Comparison of ENCODE assay signal across 21 cellular contexts in the genomic region with DNA sequence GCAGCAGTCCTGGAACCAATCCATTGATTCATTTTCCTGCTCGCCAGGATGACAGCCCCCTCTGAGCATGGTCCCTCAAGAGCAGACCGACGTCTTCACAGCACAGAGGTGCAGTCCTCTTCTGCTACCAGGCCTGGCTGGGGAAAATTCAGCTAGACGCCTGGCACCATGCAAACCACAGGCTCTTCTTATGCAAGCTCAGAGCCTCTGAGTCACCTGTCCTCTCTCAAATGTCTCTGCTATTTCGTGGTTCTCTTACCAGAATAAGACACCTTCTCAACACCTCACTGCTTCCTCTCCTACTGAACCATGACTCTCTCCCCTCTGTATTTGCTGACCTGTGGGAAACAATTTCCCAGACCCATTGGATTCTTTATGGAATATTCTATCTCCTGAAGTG.
DNase-seq lines count a peak whose midpoint lies in the region; ATAC-seq, FAIRE-seq and TF ChIP-seq lines count a peak whose summit lies in the region.
"Had no signal": no experiment of that assay in that cellular context is flagged by ENCODE, and none has a peak within 500 bp of the region (broad histone marks: within the 10 kb centered on the region; RNA-seq: fewer than 3 reads in every experiment).

No MANE protein-coding gene starts in this region.

- CTCF ChIA-PET in activated naive CD4-positive, alpha-beta T cell treated with anti-CD3 and anti-CD28 coated beads for 36 hours (lab: Charles Lee) = interaction anchor here (1.1 to 1.7 kb wide), 2 partner anchors 12 to 925 kb away, joined by 3 to 4 read pairs; no protein-coding TSS in a partner anchor

- FAIRE-seq in pancreas (lab: Jason Lieb, UNC) = no peak
- FAIRE-seq: GM12892, H54 had no signal

- TF ChIP-seq CTCF in NB4 (IDR thresholded peaks at IDR 0.05; ENCODE audit: low read depth, low read length) (no peak), pancreas (IDR thresholded peaks at IDR 0.05) (no peak)

- DNase-seq in activated naive CD4-positive, alpha-beta T cell treated with anti-CD3 and anti-CD28 coated beads for 36 hours = peak; percentile 43
- DNase-seq in activated naive CD4-positive, alpha-beta T cell treated with anti-CD3 and anti-CD28 coated beads, Interleukin-2, amount 50 U/mL, for 16 hours = no peak
- DNase-seq in NB4 (ENCODE audit: low read depth) = peak; percentile 41
- DNase-seq in stimulated activated effector memory CD8-positive, alpha-beta T cell treated with anti-CD3 and anti-CD28 coated beads, Interleukin-12 subunit alpha, Interleukin-12 subunit beta, amount 100 ng/mL, for 72 hours (ENCODE audit: low spot score in 2 of 2) = no peak
- DNase-seq in pancreas = no peak
- no peak for DNase-seq in NCI-H2171 (lab: John Stamatoyannopoulos, UW)
- DNase-seq in AG20443 (ENCODE audit: low spot score) = no peak
- DNase-seq: CD4-positive, CD25-positive, alpha-beta regulatory T cell; central memory CD4-positive, alpha-beta T cell; DMS53; glutamatergic neuron; left lung; NCI-H1694 treated with DMSO at 0.1 percent for 48 hours; nephron progenitor cell; Right ventricle myocardium superior; T-cell; testis had no signal

- H3K4me3 ChIP-seq in NB4 (ENCODE audit: low read depth, low read length) = no peak overlapping the region
- H3K4me3 ChIP-seq in pancreas = no peak overlapping the region
- H3K4me3 ChIP-seq: left lung, smooth muscle cell, testis had no signal

- peak; percentile 62 for ATAC-seq in stimulated activated effector memory CD8-positive, alpha-beta T cell treated with anti-CD3 and anti-CD28 coated beads, Interleukin-12 subunit alpha, Interleukin-12 subunit beta, amount 100 ng/mL, for 72 hours
- no peak for ATAC-seq in pancreas
- ATAC-seq: left lung, T-cell had no signal

- H3K27me3 ChIP-seq in pancreas = no peaks in the 10 kb centered on the region
- H3K27me3 ChIP-seq: left lung, testis had no signal

- H3K4me1 ChIP-seq in pancreas = no peaks in the 10 kb centered on the region
- H3K4me1 ChIP-seq: left lung, testis had no signal

- no peak overlapping the region for H3K4me3 Mint-ChIP-seq in activated naive CD4-positive, alpha-beta T cell treated with anti-CD3 and anti-CD28 coated beads for 36 hours
- H3K4me3 Mint-ChIP-seq in dendritic cell treated with granulocyte-macrophage colony-stimulating factor and Interleukin-4, amounts not matched to agents 40 ng/mL and 50 ng/mL, for 4 days = no peak overlapping the region
- no peak overlapping the region for H3K4me3 Mint-ChIP-seq in stimulated activated effector memory CD8-positive, alpha-beta T cell treated with anti-CD3 and anti-CD28 coated beads, Interleukin-12 subunit alpha, Interleukin-12 subunit beta, amount 100 ng/mL, for 72 hours
- H3K4me3 Mint-ChIP-seq: CD4-positive, CD25-positive, alpha-beta regulatory T cell; nephron progenitor cell; T-cell had no signal

- no peak for TF ChIP-seq POLR2A in NB4 (IDR thresholded peaks at IDR 0.05; ENCODE audit: extremely low read depth, insufficient read length)

- H3K9me3 ChIP-seq in pancreas = no peaks in the 10 kb centered on the region
- H3K9me3 ChIP-seq: left lung, testis had no signal

- H3K27me3 Mint-ChIP-seq in activated naive CD4-positive, alpha-beta T cell treated with anti-CD3 and anti-CD28 coated beads for 36 hours (ENCODE audit: low read depth) = peaks cover 20% of the 10 kb centered on the region
- peaks cover 12% of the 10 kb centered on the region for H3K27me3 Mint-ChIP-seq in dendritic cell treated with granulocyte-macrophage colony-stimulating factor and Interleukin-4, amounts not matched to agents 40 ng/mL and 50 ng/mL, for 4 days
- H3K27me3 Mint-ChIP-seq: CD4-positive, CD25-positive, alpha-beta regulatory T cell had no signal

- peaks cover 29% of the 10 kb centered on the region for H3K4me1 Mint-ChIP-seq in activated naive CD4-positive, alpha-beta T cell treated with anti-CD3 and anti-CD28 coated beads for 36 hours (ENCODE audit: low read depth)
- peaks cover 53% of the 10 kb centered on the region for H3K4me1 Mint-ChIP-seq in dendritic cell treated with granulocyte-macrophage colony-stimulating factor and Interleukin-4, amounts not matched to agents 40 ng/mL and 50 ng/mL, for 4 days (ENCODE audit: low read depth)
- peaks cover 12% of the 10 kb centered on the region for H3K4me1 Mint-ChIP-seq in stimulated activated effector memory CD8-positive, alpha-beta T cell treated with anti-CD3 and anti-CD28 coated beads, Interleukin-12 subunit alpha, Interleukin-12 subunit beta, amount 100 ng/mL, for 72 hours
- H3K4me1 Mint-ChIP-seq: CD4-positive, CD25-positive, alpha-beta regulatory T cell; nephron progenitor cell; T-cell had no signal

- H3K27ac ChIP-seq in pancreas = no peak overlapping the region
- H3K27ac ChIP-seq: left lung, testis had no signal

- no peaks in the 10 kb centered on the region for H3K36me3 Mint-ChIP-seq in activated naive CD4-positive, alpha-beta T cell treated with anti-CD3 and anti-CD28 coated beads for 36 hours (ENCODE audit: low read depth)
- no peaks in the 10 kb centered on the region for H3K36me3 Mint-ChIP-seq in dendritic cell treated with granulocyte-macrophage colony-stimulating factor and Interleukin-4, amounts not matched to agents 40 ng/mL and 50 ng/mL, for 4 days (ENCODE audit: low read depth)
- no peaks in the 10 kb centered on the region for H3K36me3 Mint-ChIP-seq in stimulated activated effector memory CD8-positive, alpha-beta T cell treated with anti-CD3 and anti-CD28 coated beads, Interleukin-12 subunit alpha, Interleukin-12 subunit beta, amount 100 ng/mL, for 72 hours
- H3K36me3 Mint-ChIP-seq: CD4-positive, CD25-positive, alpha-beta regulatory T cell; T-cell had no signal

- intact Hi-C loops in activated naive CD4-positive, alpha-beta T cell treated with anti-CD3 and anti-CD28 coated beads for 36 hours (cut with micrococcal nuclease) = loop anchor here (1.0 kb wide), 1 partner anchor 16 kb away; no protein-coding TSS in a partner anchor
- intact Hi-C loops in dendritic cell treated with granulocyte-macrophage colony-stimulating factor and Interleukin-4, amounts not matched to agents 40 ng/mL and 50 ng/mL, for 4 days (cut with micrococcal nuclease) = loop anchor here (10.0 kb wide), 1 partner anchor 61 kb away; no protein-coding TSS in a partner anchor
- intact Hi-C loops in pancreas (cut with DNase I) = no loop called here

- WGBS in pancreas, 2 donors = 74 to 91% methylated on average over 5 of the region's 5 CpGs

- H3K9me3 Mint-ChIP-seq in activated naive CD4-positive, alpha-beta T cell treated with anti-CD3 and anti-CD28 coated beads for 36 hours = no peaks in the 10 kb centered on the region
- peaks cover 8% of the 10 kb centered on the region for H3K9me3 Mint-ChIP-seq in dendritic cell treated with granulocyte-macrophage colony-stimulating factor and Interleukin-4, amounts not matched to agents 40 ng/mL and 50 ng/mL, for 4 days
- H3K9me3 Mint-ChIP-seq in stimulated activated effector memory CD8-positive, alpha-beta T cell treated with anti-CD3 and anti-CD28 coated beads, Interleukin-12 subunit alpha, Interleukin-12 subunit beta, amount 100 ng/mL, for 72 hours = peaks cover 7% of the 10 kb centered on the region
- H3K9me3 Mint-ChIP-seq: nephron progenitor cell, T-cell had no signal

- no peaks in the 10 kb centered on the region for H3K36me3 ChIP-seq in pancreas
- H3K36me3 ChIP-seq: left lung had no signal

- H3K27ac Mint-ChIP-seq in activated naive CD4-positive, alpha-beta T cell treated with anti-CD3 and anti-CD28 coated beads for 36 hours = no peak overlapping the region
- peak overlapping the region; percentile 42 for H3K27ac Mint-ChIP-seq in dendritic cell treated with granulocyte-macrophage colony-stimulating factor and Interleukin-4, amounts not matched to agents 40 ng/mL and 50 ng/mL, for 4 days
- no peak overlapping the region for H3K27ac Mint-ChIP-seq in stimulated activated effector memory CD8-positive, alpha-beta T cell treated with anti-CD3 and anti-CD28 coated beads, Interleukin-12 subunit alpha, Interleukin-12 subunit beta, amount 100 ng/mL, for 72 hours
- H3K27ac Mint-ChIP-seq: CD4-positive, CD25-positive, alpha-beta regulatory T cell; nephron progenitor cell; T-cell had no signal

Comparison
In these comparisons a context has a peak if more than half of its experiments do, and no peak if none do; other contexts are left out.
1. DNase-seq: peak in activated naive CD4-positive, alpha-beta T cell treated with anti-CD3 and anti-CD28 coated beads for 36 hours (single experiment) and NB4 (single experiment); none in activated naive CD4-positive, alpha-beta T cell treated with anti-CD3 and anti-CD28 coated beads, Interleukin-2, amount 50 U/mL, for 16 hours (single experiment), stimulated activated effector memory CD8-positive, alpha-beta T cell treated with anti-CD3 and anti-CD28 coated beads, Interleukin-12 subunit alpha, Interleukin-12 subunit beta, amount 100 ng/mL, for 72 hours (0 of 2), pancreas (0 of 6), NCI-H2171 (single experiment) and AG20443 (single experiment).
2. intact Hi-C loops: an anchor here in activated naive CD4-positive, alpha-beta T cell treated with anti-CD3 and anti-CD28 coated beads for 36 hours (1.0 kb wide) and dendritic cell treated with granulocyte-macrophage colony-stimulating factor and Interleukin-4, amounts not matched to agents 40 ng/mL and 50 ng/mL, for 4 days (10.0 kb wide); none called in pancreas.